In genomic region chr6:133595076-133595868, GRCh38 we compare ENCODE assay signal across 2 cellular contexts.
TF ChIP-seq lines count a peak whose summit lies in the region.

No MANE protein-coding gene starts in this region.

TF ChIP-seq in A549, 52 proteins besides CTCF, POLR2A, EP300 and RAD21 (continued from another document):
- TF ChIP-seq MYC (IDR thresholded peaks at IDR 0.05; ENCODE audit: borderline replicate concordance, low read length) = no peak
- TF ChIP-seq CEBPB (IDR thresholded peaks at IDR 0.05) = peak in 1 of 2 experiments; percentile 66; a peak in 1 of 4 replicates
- TF ChIP-seq GATA3 (IDR thresholded peaks at IDR 0.05; ENCODE audit: borderline replicate concordance) = peak; percentile 84
- TF ChIP-seq HOXB5 (CRISPR knock-in tag; IDR thresholded peaks at IDR 0.05) = 0 out of 2 replicates have a peak, but pooled peaks have one; percentile 40
TF ChIP-seq in A549: peak in this region for 6.

TF ChIP-seq in H1, 55 proteins besides CTCF, POLR2A, EP300 and RAD21 (continued from another document):
- TF ChIP-seq BCL11A (IDR thresholded peaks at IDR 0.05; ENCODE audit: low read depth in 2 of 2, low read length in 2 of 2) (no peak), CBX5 (IDR thresholded peaks at IDR 0.05; ENCODE audit: low read depth, low read length) (no peak), NRF1 (IDR thresholded peaks at IDR 0.05; ENCODE audit: low read depth, low read length) (no peak)
